Comparison of ENCODE assay signal across 21 cellular contexts in the genomic region with DNA sequence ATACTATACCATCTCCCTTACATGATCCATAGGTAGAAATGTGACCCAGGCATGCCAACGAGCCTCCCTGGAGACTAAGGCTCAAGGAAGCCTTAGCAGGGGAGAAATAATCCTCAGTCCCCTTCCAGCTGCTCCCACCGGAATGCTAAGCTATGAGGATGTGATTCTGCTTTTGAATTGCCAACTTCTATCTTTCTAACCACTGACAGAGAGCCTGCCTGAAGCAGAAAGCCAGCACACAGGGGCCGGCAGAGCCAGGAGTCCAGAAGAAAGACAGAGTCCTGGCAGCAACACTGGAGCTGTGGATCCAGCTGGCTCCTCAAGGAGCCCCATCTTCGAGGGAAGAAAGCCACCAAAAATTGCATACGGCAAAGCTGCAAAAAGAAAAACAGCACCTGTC.
"Had no signal": no experiment of that assay in that cellular context is flagged by ENCODE, and none has a peak within 500 bp of the region (broad histone marks: within the 10 kb centered on the region; RNA-seq: fewer than 3 reads in every experiment).

No MANE protein-coding gene starts in this region.

- H3K4me3 ChIP-seq: left lung, pancreas, spleen, thoracic aorta, upper lobe of left lung had no signal

- DNase-seq: activated CD4-positive, alpha-beta memory T cell treated with anti-CD3 and anti-CD28 coated beads for 36 hours; activated CD4-positive, alpha-beta T cell treated with anti-CD3 and anti-CD28 coated beads for 48 hours; activated effector memory CD4-positive, alpha-beta T cell treated with Interleukin-2 at 50 U/mL for 16 hours; activated naive CD4-positive, alpha-beta T cell treated with anti-CD3 and anti-CD28 coated beads, Interleukin-2, amount 10 ng/mL, durations not matched to agents 7 days and 5 days; activated T-cell treated with anti-CD3 and anti-CD28 coated beads, Interleukin-2, amount 50 U/mL, for 72 hours; amygdala; cortex of kidney; endodermal cell; foreskin keratinocyte; kidney glomerular epithelial cell; left lung; mammary epithelial cell; natural killer cell; pancreas; spleen; stimulated activated CD4-positive, alpha-beta T cell treated with anti-CD3 and anti-CD28 coated beads, Interleukin-4, amount 100 ng/mL, for 24 hours; stimulated activated naive CD4-positive, alpha-beta T cell treated with Interleukin-2 at 50 U/mL for 16 hours; upper lobe of left lung had no signal

- H3K27ac Mint-ChIP-seq: activated CD4-positive, alpha-beta memory T cell treated with anti-CD3 and anti-CD28 coated beads for 36 hours; activated naive CD4-positive, alpha-beta T cell treated with anti-CD3 and anti-CD28 coated beads, Interleukin-2, amount 10 ng/mL, durations not matched to agents 7 days and 5 days; activated T-cell treated with anti-CD3 and anti-CD28 coated beads, Interleukin-2, amount 50 U/mL, for 72 hours; endodermal cell; mesothelial cell of epicardium; natural killer cell had no signal

- H3K36me3 ChIP-seq: left lung, neutrophil, pancreas, spleen, thoracic aorta, upper lobe of left lung had no signal

- H3K27me3 Mint-ChIP-seq: activated CD4-positive, alpha-beta memory T cell treated with anti-CD3 and anti-CD28 coated beads for 36 hours; activated naive CD4-positive, alpha-beta T cell treated with anti-CD3 and anti-CD28 coated beads, Interleukin-2, amount 10 ng/mL, durations not matched to agents 7 days and 5 days had no signal

- H3K4me1 Mint-ChIP-seq: activated naive CD4-positive, alpha-beta T cell treated with anti-CD3 and anti-CD28 coated beads, Interleukin-2, amount 10 ng/mL, durations not matched to agents 7 days and 5 days; natural killer cell had no signal

- H3K27me3 ChIP-seq: foreskin keratinocyte, left lung, neutrophil, pancreas, spleen, upper lobe of left lung had no signal

- H3K36me3 Mint-ChIP-seq: activated CD4-positive, alpha-beta memory T cell treated with anti-CD3 and anti-CD28 coated beads for 36 hours; activated naive CD4-positive, alpha-beta T cell treated with anti-CD3 and anti-CD28 coated beads, Interleukin-2, amount 10 ng/mL, durations not matched to agents 7 days and 5 days; mesothelial cell of epicardium; natural killer cell had no signal

- H3K9me3 ChIP-seq: left lung, neutrophil, pancreas, spleen, thoracic aorta, upper lobe of left lung had no signal

- H3K9me3 Mint-ChIP-seq: activated CD4-positive, alpha-beta memory T cell treated with anti-CD3 and anti-CD28 coated beads for 36 hours; activated T-cell treated with anti-CD3 and anti-CD28 coated beads, Interleukin-2, amount 50 U/mL, for 72 hours; endodermal cell; natural killer cell had no signal

- H3K27ac ChIP-seq: foreskin keratinocyte, left lung, neutrophil, pancreas, spleen, thoracic aorta, upper lobe of left lung had no signal

- H3K4me1 ChIP-seq: left lung, pancreas, upper lobe of left lung had no signal

- H3K4me3 Mint-ChIP-seq: activated CD4-positive, alpha-beta memory T cell treated with anti-CD3 and anti-CD28 coated beads for 36 hours; activated naive CD4-positive, alpha-beta T cell treated with anti-CD3 and anti-CD28 coated beads, Interleukin-2, amount 10 ng/mL, durations not matched to agents 7 days and 5 days; activated T-cell treated with anti-CD3 and anti-CD28 coated beads, Interleukin-2, amount 50 U/mL, for 72 hours; endodermal cell; mesothelial cell of epicardium; natural killer cell had no signal

- ATAC-seq: activated T-cell treated with anti-CD3 and anti-CD28 coated beads, Interleukin-2, amount 50 U/mL, for 72 hours; foreskin keratinocyte; left lung; natural killer cell; pancreas had no signal
